ENCODE assay signal across 1 cellular context in genomic region chr12:56257071-56257470, GRCh38.
A peak's percentile ranks its signal among the peaks of the same experiment; 100 is the strongest.
TF ChIP-seq lines count a peak whose summit lies in the region.

No MANE protein-coding gene starts in this region.

TF ChIP-seq in H1, 55 proteins besides CTCF, POLR2A, EP300 and RAD21:
- TF ChIP-seq USF2 (IDR thresholded peaks at IDR 0.05; ENCODE audit: low read length) (0 out of 2 replicates have a peak, but pooled peaks have one; percentile 3), CHD7 (IDR thresholded peaks at IDR 0.05; ENCODE audit: insufficient replicate concordance, low read length) (no peak), FOSL1 (IDR thresholded peaks at IDR 0.05; ENCODE audit: insufficient read depth, low read depth, low read length) (no peak), BACH1 (IDR thresholded peaks at IDR 0.05; ENCODE audit: low read length) (no peak)
TF ChIP-seq in H1: peak in this region for 1.
